Comparison of ENCODE assay signal across 5 cellular contexts in the genomic region with DNA sequence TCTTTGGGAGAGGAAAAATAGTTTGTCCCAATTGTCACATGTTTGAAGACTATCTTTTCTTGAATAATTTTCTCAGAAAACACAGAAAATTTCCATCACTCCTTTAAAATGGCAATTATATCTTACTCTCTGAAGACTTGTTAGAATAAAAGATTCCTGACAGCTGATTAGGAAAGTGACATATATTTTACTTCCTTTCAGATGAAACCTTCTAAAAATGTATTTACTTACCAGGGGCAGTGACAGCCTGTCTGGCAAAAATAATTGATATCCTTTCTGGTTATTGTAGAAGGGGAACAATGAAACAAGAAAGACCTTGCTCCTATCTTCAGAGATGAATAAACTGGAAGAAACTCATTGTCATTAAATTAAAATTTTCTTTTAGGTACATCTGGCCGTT.
"Had no signal": no experiment of that assay in that cellular context is flagged by ENCODE, and none has a peak within 500 bp of the region (broad histone marks: within the 10 kb centered on the region; RNA-seq: fewer than 3 reads in every experiment).

No MANE protein-coding gene starts in this region.

- ATAC-seq: GM23338, K562 had no signal

- H3K4me3 Mint-ChIP-seq: GM23338, H9 had no signal

- H3K27ac Mint-ChIP-seq: GM23338, H9 had no signal

- DNase-seq: H9, HCEC 1CT, IMR-90 had no signal

- H3K4me3 ChIP-seq: GM23338, K562 had no signal

- H3K9me3 Mint-ChIP-seq: GM23338, H9 had no signal

- H2AFZ ChIP-seq: GM23338 had no signal

- H3K4me2 ChIP-seq: GM23338 had no signal
